In the genomic region with DNA sequence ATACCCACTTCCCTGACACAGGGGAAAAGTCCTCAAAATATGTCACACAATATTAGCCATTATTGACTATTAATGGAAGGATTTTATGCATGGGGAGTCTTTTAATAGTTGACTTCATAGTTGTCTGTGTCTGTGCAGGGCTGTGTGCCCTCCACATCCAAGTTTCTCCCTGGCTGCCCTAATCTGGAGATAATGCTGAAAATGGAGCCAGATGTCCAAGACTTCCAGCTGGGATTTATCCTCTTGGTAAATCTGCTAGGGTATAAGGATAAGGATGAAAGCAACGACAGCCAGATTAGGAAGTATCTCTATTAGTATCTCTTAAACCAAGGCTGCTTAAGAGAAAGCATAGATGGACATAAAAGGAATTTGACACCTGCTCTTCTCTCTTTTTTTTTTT, we compare ENCODE assay signal across 17 cellular contexts. TPM values are rescaled to one million over a fixed set of nuclear protein-coding genes. Genes with fewer than 3 reads are reported as not detected.
DNase-seq lines count a peak whose midpoint lies in the region; ATAC-seq and TF ChIP-seq lines count a peak whose summit lies in the region.
"Had no signal": no experiment of that assay in that cellular context is flagged by ENCODE, and none has a peak within 500 bp of the region (broad histone marks: within the 10 kb centered on the region; RNA-seq: fewer than 3 reads in every experiment).

No MANE protein-coding gene starts in this region.

- H3K9me3 Mint-ChIP-seq in natural killer cell: no peaks in the 10 kb centered on the region
- H3K9me3 Mint-ChIP-seq: CD8-positive, alpha-beta T cell had no signal

- H3K27me3 Mint-ChIP-seq in natural killer cell (ENCODE audit: low read depth in 2 of 2): peaks cover 35 to 41% of the 10 kb centered on the region in 2 donors

- ATAC-seq in natural killer cell: no peak
- ATAC-seq: CD8-positive, alpha-beta T cell; GM12878 had no signal

- no peaks in the 10 kb centered on the region for H3K36me3 Mint-ChIP-seq in natural killer cell
- H3K36me3 Mint-ChIP-seq: CD4-positive, CD25-positive, alpha-beta regulatory T cell; CD8-positive, alpha-beta T cell had no signal

- no peak overlapping the region for H3K27ac Mint-ChIP-seq in natural killer cell
- H3K27ac Mint-ChIP-seq: B cell; CD4-positive, CD25-positive, alpha-beta regulatory T cell; CD8-positive, alpha-beta T cell had no signal

- no peaks in the 10 kb centered on the region for H3K4me1 Mint-ChIP-seq in natural killer cell

- H3K4me3 Mint-ChIP-seq in natural killer cell: no peak overlapping the region
- H3K4me3 Mint-ChIP-seq: B cell; CD4-positive, CD25-positive, alpha-beta regulatory T cell; CD8-positive, alpha-beta T cell had no signal

- DNase-seq in DMS53 (lab: John Stamatoyannopoulos, UW) (peak; percentile 43), DMS53 treated with DMSO at 0.1 percent for 48 hours (lab: John Stamatoyannopoulos, UW; ENCODE audit: unreplicated experiment) (no peak), NCI-H82 (lab: John Stamatoyannopoulos, UW) (peak; percentile 97), ecto neural progenitor cell (ENCODE audit: low spot score) (peak; percentile 4), natural killer cell (no peak)
- no peak for DNase-seq in stimulated activated CD4-positive, alpha-beta T cell treated with anti-CD3 and anti-CD28 coated beads, Interleukin-15, amount 100 ng/mL, for 24 hours
- DNase-seq: Caco-2; CD4-positive, CD25-positive, alpha-beta regulatory T cell; DMS79; EL; GDM1; GM23248; H7; HCEC 1CT had no signal

- no peak for TF ChIP-seq CTCF in natural killer cell (IDR thresholded peaks at IDR 0.05)

- intact Hi-C loops in natural killer cell (cut with micrococcal nuclease): no loop called here

RNA-seq across cellular contexts. Expression of a gene that starts 42.1 kb away (rescaled TPM):
- 1 to 10 TPM; 1.9 to 5.3 (median 4.0) TPM for total RNA-seq in natural killer cell
- total RNA-seq: GM23248 had no signal

Comparison
In these comparisons a context has a peak if more than half of its experiments do, and no peak if none do; other contexts are left out.
1. DNase-seq: peak in DMS53 (single experiment), NCI-H82 (single experiment) and ecto neural progenitor cell (single experiment); none in DMS53 treated with DMSO at 0.1 percent for 48 hours (single experiment), natural killer cell (single experiment) and stimulated activated CD4-positive, alpha-beta T cell treated with anti-CD3 and anti-CD28 coated beads, Interleukin-15, amount 100 ng/mL, for 24 hours (single experiment).